In the genomic region with DNA sequence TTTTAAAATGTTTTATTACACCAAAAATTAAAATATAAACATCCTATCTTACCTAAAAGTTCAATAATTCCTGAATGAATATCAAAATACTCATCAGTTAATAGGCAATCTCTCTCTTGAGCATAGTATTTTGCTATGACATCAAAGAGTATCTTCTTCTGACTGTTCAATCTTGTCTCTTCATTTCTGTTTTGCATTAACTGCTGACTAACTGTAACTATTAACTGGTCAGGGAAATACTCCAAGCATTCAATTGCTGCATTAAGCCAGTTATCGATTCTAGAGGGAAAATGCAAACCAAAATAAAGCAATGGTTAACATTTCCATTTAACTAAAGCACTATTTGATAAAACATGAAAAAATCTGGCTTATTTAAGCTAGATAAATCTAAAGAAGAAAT, we compare ENCODE assay signal across 23 cellular contexts. TPM values are rescaled to one million over a fixed set of nuclear protein-coding genes. Genes with fewer than 3 reads are reported as not detected.
DNase-seq lines count a peak whose midpoint lies in the region; ATAC-seq, FAIRE-seq and TF ChIP-seq lines count a peak whose summit lies in the region.
"Had no signal": no experiment of that assay in that cellular context is flagged by ENCODE, and none has a peak within 500 bp of the region (broad histone marks: within the 10 kb centered on the region; RNA-seq: fewer than 3 reads in every experiment).

No MANE protein-coding gene starts in this region.

- H4K20me1 ChIP-seq in HepG2 (ENCODE audit: insufficient read depth, low read length): no peaks in the 10 kb centered on the region
- H4K20me1 ChIP-seq: BLaER1 had no signal

- no peak for FAIRE-seq in HepG2 (lab: Jason Lieb, UNC)
- FAIRE-seq: A204.1, G401.6, GM12892, H54 had no signal

- CTCF ChIA-PET in HepG2 (lab: Yijun Ruan, JAX; ENCODE audit: low intra/inter-chr PET ratio, low total read pairs): no interaction called here

- H3K4me3 ChIP-seq in liver (ENCODE audit: low read depth in 1 of 3, low read length in 3 of 3) (no peak overlapping the region), HepG2 (replicated peaks in 1 of 3; ENCODE audit: insufficient read depth in 1 of 3, low read depth in 2 of 3, low read length in 3 of 3) (no peak overlapping the region)
- H3K4me3 ChIP-seq: BLaER1, HAP-1 had no signal

- peak overlapping the region in 2 of 3 experiments; percentile 21 to 22 for H3K27ac Mint-ChIP-seq in nephron
- H3K27ac Mint-ChIP-seq: B cell; CD4-positive, CD25-positive, alpha-beta regulatory T cell; CD8-positive, alpha-beta T cell; HFFc6 had no signal

- BruUV-seq in HepG2 (replicated peaks; lab: Mats Ljungman, UMichigan): no TSS peak

- H3K27ac ChIP-seq in liver (ENCODE audit: low read depth in 1 of 2, low read length in 2 of 2) (no peak overlapping the region), HepG2 (ENCODE audit: extremely low read length, insufficient read depth, low read length) (no peak overlapping the region)
- H3K27ac ChIP-seq: 22Rv1, BLaER1, C4-2B had no signal

- H3K27me3 ChIP-seq in liver (ENCODE audit: control insufficient read depth in 4 of 4, insufficient read depth in 4 of 4, low read length in 3 of 4) (no peaks in the 10 kb centered on the region), HepG2 (ENCODE audit: control insufficient read depth in 1 of 2, insufficient read depth in 2 of 2, low read length in 2 of 2) (no peaks in the 10 kb centered on the region)
- H3K27me3 ChIP-seq: BLaER1 had no signal

- H3K4me3 Mint-ChIP-seq in nephron: no peak overlapping the region
- H3K4me3 Mint-ChIP-seq: B cell; CD4-positive, CD25-positive, alpha-beta regulatory T cell; CD8-positive, alpha-beta T cell; HFFc6 had no signal

- no peak for TF ChIP-seq CTCF in liver (IDR thresholded peaks at IDR 0.05; ENCODE audit: low read depth, low read length, missing input control)
- no peak for TF ChIP-seq CTCF in HepG2 (CRISPR knock-in tag; IDR thresholded peaks at IDR 0.05)
- no peak for TF ChIP-seq CTCF in nephron (IDR thresholded peaks at IDR 0.05; ENCODE audit: unreplicated experiment in 3 of 3)

- H3K36me3 ChIP-seq in liver (ENCODE audit: control insufficient read depth in 4 of 4, insufficient read depth in 3 of 4, low read depth in 1 of 4, low read length in 3 of 4) (no peaks in the 10 kb centered on the region), HepG2 (replicated peaks in 1 of 2; ENCODE audit: control insufficient read depth in 1 of 2, insufficient read depth in 2 of 2, low read length in 2 of 2) (no peaks in the 10 kb centered on the region)
- H3K36me3 ChIP-seq: BLaER1, HAP-1 had no signal

- TF ChIP-seq EP300 in HepG2 (IDR thresholded peaks at IDR 0.05; ENCODE audit: low read depth in 2 of 2, low read length in 2 of 2) (no peak), HepG2 (CRISPR knock-in tag; IDR thresholded peaks at IDR 0.05; ENCODE audit: borderline replicate concordance) (no peak)

- DNase-seq in HepG2 (ENCODE audit: low spot score): no peak
- DNase-seq in kidney glomerular epithelial cell (lab: John Stamatoyannopoulos, UW): peak; percentile 2
- DNase-seq in NCI-H526 treated with DMSO at 0.1 percent for 48 hours (lab: John Stamatoyannopoulos, UW): no peak
- DNase-seq in occipital lobe (lab: John Stamatoyannopoulos, UW): no peak
- DNase-seq: Caco-2; CD4-positive, CD25-positive, alpha-beta regulatory T cell; CD8-positive, alpha-beta T cell; DMS153; DND-41; GOT3; HFFc6 had no signal

- no peaks in the 10 kb centered on the region for H3K9me3 Mint-ChIP-seq in nephron
- H3K9me3 Mint-ChIP-seq: CD4-positive, CD25-positive, alpha-beta regulatory T cell; CD8-positive, alpha-beta T cell; HFFc6 had no signal

- TF ChIP-seq RAD21 in liver (IDR thresholded peaks at IDR 0.05) (no peak), HepG2 (CRISPR knock-in tag; IDR thresholded peaks at IDR 0.05) (no peak)

- H3K4me1 Mint-ChIP-seq in nephron: no peaks in the 10 kb centered on the region
- H3K4me1 Mint-ChIP-seq: B cell had no signal

- no peak for ATAC-seq in HepG2
- ATAC-seq in HG02763 (IDR thresholded peaks at IDR 0.05; ENCODE audit: unreplicated experiment): no peak
- ATAC-seq: CD8-positive, alpha-beta T cell had no signal

- no peak for TF ChIP-seq POLR2A in HepG2 (IDR thresholded peaks at IDR 0.05; ENCODE audit: insufficient read depth in 1 of 2, low read depth in 2 of 2, low read length in 2 of 2)

- intact Hi-C loops in HepG2 (cut with micrococcal nuclease; ENCODE audit: unreplicated experiment): no loop called here

- H3K9me3 ChIP-seq in liver (ENCODE audit: control insufficient read depth in 4 of 4, low read length in 3 of 4) (no peaks in the 10 kb centered on the region), HepG2 (ENCODE audit: low read length) (no peaks in the 10 kb centered on the region)
- H3K9me3 ChIP-seq: BLaER1, Caco-2, HAP-1 had no signal

- in situ Hi-C loops in HepG2 (cut with HindIII; ENCODE audit: extremely low pct_ligation_motif_present, low pct_unique_long_range_greater_than_20kb): no loop called here

- no peaks in the 10 kb centered on the region for H3K36me3 Mint-ChIP-seq in nephron (ENCODE audit: low read depth)
- H3K36me3 Mint-ChIP-seq: CD8-positive, alpha-beta T cell had no signal

- H3K79me2 ChIP-seq in HepG2 (ENCODE audit: insufficient read depth, low read length): no peaks in the 10 kb centered on the region

- POLR2A ChIA-PET in HepG2 (lab: Yijun Ruan, JAX): interaction anchor here (1.4 kb wide), 1 partner anchor 14 kb away, joined by 4 read pairs; the partner anchor contains the start of genes DEPDC4 and SCYL2

- no peak overlapping the region for H2AFZ ChIP-seq in HepG2 (ENCODE audit: low read length)

- peaks cover 9 to 22% (median 22%) of the 10 kb centered on the region in 4 donors for H3K4me1 ChIP-seq in liver (ENCODE audit: control insufficient read depth in 4 of 4, insufficient read depth in 4 of 4, low read length in 3 of 4)
- H3K4me1 ChIP-seq in HepG2 (ENCODE audit: insufficient read depth, low read length): peaks cover 24% of the 10 kb centered on the region
- H3K4me1 ChIP-seq: BLaER1, HAP-1 had no signal

- H3K27me3 Mint-ChIP-seq in nephron (ENCODE audit: low read depth): no peaks in the 10 kb centered on the region
- H3K27me3 Mint-ChIP-seq: B cell had no signal

- no peak overlapping the region for H3K4me2 ChIP-seq in HepG2 (ENCODE audit: low read depth, low read length)
- H3K4me2 ChIP-seq: BLaER1 had no signal

- WGBS in liver: 45% methylated on average over 1 of the region's 1 CpG
- WGBS in HepG2 (ENCODE audit: low lambda C conversion rate): 82% methylated on average over 1 of the region's 1 CpG

- no peak overlapping the region for H3K9ac ChIP-seq in liver (ENCODE audit: low read depth in 1 of 2, low read length in 2 of 2)
- no peak overlapping the region for H3K9ac ChIP-seq in HepG2 (ENCODE audit: insufficient read depth, low read depth, low read length)
- H3K9ac ChIP-seq: BLaER1 had no signal

RNA-seq across cellular contexts. Expression of gene DEPDC4, which starts 13.4 kb away (rescaled TPM):
- 1 to 10 TPM; 1.7 to 6.9 TPM for total RNA-seq in liver
- polyA plus RNA-seq in liver: 1 to 10 TPM in 1 of 2 donors, under 1 TPM in 1; 0.39 to 2.1 TPM
- 5.7 and 6.6 TPM in 2 replicates for total RNA-seq in HepG2 (2016; rRNA removed; fragmentation: Illumina TruSeq; extraction: Trizol)
- 2.9 and 4.6 TPM in 2 replicates for total RNA-seq in HepG2 (2016; cell fraction: cytosol; rRNA removed; fragmentation: Illumina TruSeq; extraction: Trizol; ENCODE audit: low read depth)
- 6.5 and 7.4 TPM in 2 replicates for total RNA-seq in HepG2 (2016; cell fraction: insoluble cytoplasmic fraction; rRNA removed; fragmentation: Illumina TruSeq; extraction: Trizol)
- total RNA-seq in HepG2 (2016; cell fraction: membrane; rRNA removed; fragmentation: Illumina TruSeq; extraction: Trizol): 2.8 and 4.0 TPM in 2 replicates
- 6.1 and 8.7 TPM in 2 replicates for total RNA-seq in HepG2 (2016; cell fraction: nucleus; rRNA removed; fragmentation: Illumina TruSeq; extraction: Trizol)
- 1.5 and 2.2 TPM in 2 replicates for polyA plus RNA-seq in HepG2 (2011; rRNA removed)
- polyA plus RNA-seq in HepG2 (2011; cell fraction: cytosol; rRNA removed): 1.7 and 4.9 TPM in 2 replicates
- 1.1 and 1.6 TPM in 2 replicates for polyA plus RNA-seq in HepG2 (2011; cell fraction: nucleus; rRNA removed)
- polyA plus RNA-seq in HepG2 (2012): 1.6 and 3.5 TPM in 2 replicates
- 1.8 and 2.8 TPM in 2 replicates for polyA plus RNA-seq in HepG2 (2016; cell fraction: cytosol; fragmentation: Illumina TruSeq; extraction: Trizol; ENCODE audit: low read depth)
- 5.9 and 6.8 TPM in 2 replicates for polyA plus RNA-seq in HepG2 (2016; cell fraction: insoluble cytoplasmic fraction; fragmentation: Illumina TruSeq; extraction: Trizol; ENCODE audit: low read depth)
- polyA plus RNA-seq in HepG2 (2016; cell fraction: membrane; fragmentation: Illumina TruSeq; extraction: Trizol; ENCODE audit: low read depth): 2.6 and 3.5 TPM in 2 replicates
- polyA plus RNA-seq in HepG2 (2016; cell fraction: nucleus; fragmentation: Illumina TruSeq; extraction: Trizol; ENCODE audit: insufficient read depth, low read depth): 1.7 and 7.0 TPM in 2 replicates
- 0.44 and 1.1 TPM in 2 replicates for polyA minus RNA-seq in HepG2 (2011; rRNA and poly(A)+ RNA removed; ENCODE audit: low replicate concordance)
- polyA minus RNA-seq in HepG2 (2011; cell fraction: cytosol; rRNA and poly(A)+ RNA removed): 1.6 and 2.0 TPM in 2 replicates
- 8.1 and 9.9 TPM in 2 replicates for polyA minus RNA-seq in HepG2 (2011; cell fraction: nucleus; rRNA and poly(A)+ RNA removed)
- 1.2 TPM for total RNA-seq in occipital lobe
- total RNA-seq: CD4-positive, CD25-positive, alpha-beta regulatory T cell had no signal

RNA-seq across cellular contexts. Expression of gene SCYL2, which starts 13.5 kb away (rescaled TPM):
- 10 to 100 TPM; 24.9 to 32.5 TPM for total RNA-seq in liver
- polyA plus RNA-seq in liver: 10 to 100 TPM; 10.0 to 12.8 TPM
- total RNA-seq in HepG2 (2016; rRNA removed; fragmentation: Illumina TruSeq; extraction: Trizol): 28.8 and 41.9 TPM in 2 replicates
- total RNA-seq in HepG2 (2016; cell fraction: cytosol; rRNA removed; fragmentation: Illumina TruSeq; extraction: Trizol; ENCODE audit: low read depth): 57.9 and 65.3 TPM in 2 replicates
- 26.5 and 42.6 TPM in 2 replicates for total RNA-seq in HepG2 (2016; cell fraction: insoluble cytoplasmic fraction; rRNA removed; fragmentation: Illumina TruSeq; extraction: Trizol)
- total RNA-seq in HepG2 (2016; cell fraction: membrane; rRNA removed; fragmentation: Illumina TruSeq; extraction: Trizol): 20.6 and 24.8 TPM in 2 replicates
- total RNA-seq in HepG2 (2016; cell fraction: nucleus; rRNA removed; fragmentation: Illumina TruSeq; extraction: Trizol): 35.3 and 36.6 TPM in 2 replicates
- 9.3 and 11.4 TPM in 2 replicates for polyA plus RNA-seq in HepG2 (2011; rRNA removed)
- polyA plus RNA-seq in HepG2 (2011; cell fraction: cytosol; rRNA removed): 5.1 and 8.8 TPM in 2 replicates
- 8.6 and 9.3 TPM in 2 replicates for polyA plus RNA-seq in HepG2 (2011; cell fraction: nucleus; rRNA removed)
- 15.7 and 16.0 TPM in 2 replicates for polyA plus RNA-seq in HepG2 (2012)
- 1.2 and 1.4 TPM in 2 replicates for polyA plus RNA-seq in HepG2 (2016; cell fraction: cytosol; fragmentation: Illumina TruSeq; extraction: Trizol; ENCODE audit: low read depth)
- 28.2 and 30.7 TPM in 2 replicates for polyA plus RNA-seq in HepG2 (2016; cell fraction: insoluble cytoplasmic fraction; fragmentation: Illumina TruSeq; extraction: Trizol; ENCODE audit: low read depth)
- 4.9 and 5.7 TPM in 2 replicates for polyA plus RNA-seq in HepG2 (2016; cell fraction: membrane; fragmentation: Illumina TruSeq; extraction: Trizol; ENCODE audit: low read depth)
- polyA plus RNA-seq in HepG2 (2016; cell fraction: nucleus; fragmentation: Illumina TruSeq; extraction: Trizol; ENCODE audit: insufficient read depth, low read depth): 31.7 and 38.1 TPM in 2 replicates
- 23.2 and 39.5 TPM in 2 replicates for polyA minus RNA-seq in HepG2 (2011; rRNA and poly(A)+ RNA removed; ENCODE audit: low replicate concordance)
- polyA minus RNA-seq in HepG2 (2011; cell fraction: cytosol; rRNA and poly(A)+ RNA removed): 17.8 and 20.7 TPM in 2 replicates
- polyA minus RNA-seq in HepG2 (2011; cell fraction: nucleus; rRNA and poly(A)+ RNA removed): 35.4 and 53.0 TPM in 2 replicates
- 123 TPM for total RNA-seq in occipital lobe

RNA-seq across cellular contexts. Expression of gene ACTR6, which starts 52.8 kb away (rescaled TPM):
- 1 to 10 TPM; 6.9 to 9.7 TPM for total RNA-seq in liver
- polyA plus RNA-seq in liver: 1 to 10 TPM; 7.9 to 9.5 TPM
- total RNA-seq in HepG2 (2016; rRNA removed; fragmentation: Illumina TruSeq; extraction: Trizol): 22.4 and 37.8 TPM in 2 replicates
- 2.9 and 3.8 TPM in 2 replicates for total RNA-seq in HepG2 (2016; cell fraction: cytosol; rRNA removed; fragmentation: Illumina TruSeq; extraction: Trizol; ENCODE audit: low read depth)
- 24.5 and 40.5 TPM in 2 replicates for total RNA-seq in HepG2 (2016; cell fraction: insoluble cytoplasmic fraction; rRNA removed; fragmentation: Illumina TruSeq; extraction: Trizol)
- total RNA-seq in HepG2 (2016; cell fraction: membrane; rRNA removed; fragmentation: Illumina TruSeq; extraction: Trizol): 4.5 and 7.5 TPM in 2 replicates
- total RNA-seq in HepG2 (2016; cell fraction: nucleus; rRNA removed; fragmentation: Illumina TruSeq; extraction: Trizol): 15.4 and 16.8 TPM in 2 replicates
- 7.6 and 12.9 TPM in 2 replicates for polyA plus RNA-seq in HepG2 (2011; rRNA removed)
- 8.2 and 8.8 TPM in 2 replicates for polyA plus RNA-seq in HepG2 (2011; cell fraction: cytosol; rRNA removed)
- 7.1 and 8.9 TPM in 2 replicates for polyA plus RNA-seq in HepG2 (2011; cell fraction: nucleus; rRNA removed)
- polyA plus RNA-seq in HepG2 (2012): 11.1 and 26.5 TPM in 2 replicates
- polyA plus RNA-seq in HepG2 (2016; cell fraction: cytosol; fragmentation: Illumina TruSeq; extraction: Trizol; ENCODE audit: low read depth): 1.9 and 2.1 TPM in 2 replicates
- 27.7 and 30.4 TPM in 2 replicates for polyA plus RNA-seq in HepG2 (2016; cell fraction: insoluble cytoplasmic fraction; fragmentation: Illumina TruSeq; extraction: Trizol; ENCODE audit: low read depth)
- polyA plus RNA-seq in HepG2 (2016; cell fraction: membrane; fragmentation: Illumina TruSeq; extraction: Trizol; ENCODE audit: low read depth): 3.2 and 3.7 TPM in 2 replicates
- 13.9 and 18.1 TPM in 2 replicates for polyA plus RNA-seq in HepG2 (2016; cell fraction: nucleus; fragmentation: Illumina TruSeq; extraction: Trizol; ENCODE audit: insufficient read depth, low read depth)
- polyA minus RNA-seq in HepG2 (2011; rRNA and poly(A)+ RNA removed; ENCODE audit: low replicate concordance): 1.8 and 6.6 TPM in 2 replicates
- polyA minus RNA-seq in HepG2 (2011; cell fraction: cytosol; rRNA and poly(A)+ RNA removed): 4.1 and 7.1 TPM in 2 replicates
- 18.9 and 28.3 TPM in 2 replicates for polyA minus RNA-seq in HepG2 (2011; cell fraction: nucleus; rRNA and poly(A)+ RNA removed)
- 50.5 TPM for total RNA-seq in occipital lobe
